Comparison of ENCODE assay signal across 19 cellular contexts in the genomic region with DNA sequence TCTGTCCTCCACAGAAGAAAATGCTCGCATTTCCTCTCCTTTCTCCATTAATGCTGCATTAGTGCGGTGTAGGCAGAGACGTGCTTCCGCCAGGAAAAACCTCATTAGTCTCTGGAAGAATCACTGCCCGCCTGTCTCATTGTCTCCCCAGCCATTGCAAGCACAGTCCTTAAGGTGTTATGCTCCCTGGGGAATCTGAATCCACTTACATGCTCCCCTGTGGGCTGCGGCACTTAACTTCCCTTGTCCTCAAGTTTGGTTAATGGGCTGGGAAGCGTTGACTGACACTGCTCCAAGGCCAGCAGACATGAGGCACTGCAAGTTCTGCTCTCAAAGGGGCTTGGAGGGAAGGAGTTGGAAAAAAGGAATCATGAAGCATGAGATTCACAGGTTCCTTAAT. TPM values are rescaled to one million over a fixed set of nuclear protein-coding genes. Genes with fewer than 3 reads are reported as not detected.
A peak's percentile ranks its signal among the peaks of the same experiment; 100 is the strongest.
DNase-seq lines count a peak whose midpoint lies in the region; ATAC-seq and TF ChIP-seq lines count a peak whose summit lies in the region.
"Had no signal": no experiment of that assay in that cellular context is flagged by ENCODE, and none has a peak within 500 bp of the region (broad histone marks: within the 10 kb centered on the region; RNA-seq: fewer than 3 reads in every experiment).

No MANE protein-coding gene starts in this region.

- H3K27ac Mint-ChIP-seq in nephron progenitor cell = no peak overlapping the region

- H3K9me3 ChIP-seq in A673 (ENCODE audit: low read depth, low read length, poor library complexity, severe bottlenecking) = no peaks in the 10 kb centered on the region
- no peaks in the 10 kb centered on the region for H3K9me3 ChIP-seq in HUES6 (ENCODE audit: control insufficient read depth, insufficient read depth, low read depth, low read length)
- no peaks in the 10 kb centered on the region for H3K9me3 ChIP-seq in NT2/D1 (ENCODE audit: insufficient read depth, low read length)
- H3K9me3 ChIP-seq in right atrium auricular region = no peaks in the 10 kb centered on the region
- H3K9me3 ChIP-seq: A549, MG63 had no signal

- intact Hi-C loops in A673 (cut with micrococcal nuclease; ENCODE audit: unreplicated experiment) = no loop called here
- intact Hi-C loops in lower leg skin (cut with DNase I; ENCODE audit: low total_unique reads) = no loop called here

- H3K36me3 ChIP-seq in A673 (ENCODE audit: insufficient read depth, low read length, poor library complexity, severe bottlenecking) = no peaks in the 10 kb centered on the region
- H3K36me3 ChIP-seq in HUES6 (ENCODE audit: control insufficient read depth, insufficient read depth, low read length) = peaks cover 9% of the 10 kb centered on the region
- H3K36me3 ChIP-seq in NT2/D1 (ENCODE audit: insufficient read depth, insufficient read length, low read length) = peaks cover 8% of the 10 kb centered on the region
- peaks cover 3% of the 10 kb centered on the region for H3K36me3 ChIP-seq in right atrium auricular region

- CTCF ChIA-PET in A673 (lab: Charles Lee) = no interaction called here

- 87 to 94% methylated on average over 7 of the region's 7 CpGs for WGBS in lower leg skin, 2 donors

- no peak for TF ChIP-seq CTCF in A673 (conservative IDR thresholded peaks at IDR 0.05; ENCODE audit: low read depth, low read length)
- TF ChIP-seq CTCF in right atrium auricular region (IDR thresholded peaks at IDR 0.05) = no peak
- TF ChIP-seq CTCF in lower leg skin (IDR thresholded peaks at IDR 0.05) = no peak
- no peak for TF ChIP-seq CTCF in nephron progenitor cell (IDR thresholded peaks at IDR 0.05)

- H3K27me3 ChIP-seq in A673 (replicated peaks; ENCODE audit: insufficient read depth, low read depth, low read length, poor library complexity) (no peaks in the 10 kb centered on the region), HUES6 (ENCODE audit: control insufficient read depth, insufficient read depth, low read length) (no peaks in the 10 kb centered on the region), NT2/D1 (ENCODE audit: insufficient read depth, insufficient read length) (no peaks in the 10 kb centered on the region), right atrium auricular region (no peaks in the 10 kb centered on the region)
- H3K27me3 ChIP-seq: MG63 had no signal

- H3K4me3 Mint-ChIP-seq in nephron progenitor cell = no peak overlapping the region
- H3K4me3 Mint-ChIP-seq: CD14-positive monocyte had no signal

- H3K27me3 Mint-ChIP-seq in nephron progenitor cell (ENCODE audit: low read depth, poor library complexity) = no peaks in the 10 kb centered on the region

- no peaks in the 10 kb centered on the region for H3K9me3 Mint-ChIP-seq in nephron progenitor cell

- no peak overlapping the region for H3K27ac ChIP-seq in A673 (ENCODE audit: low read depth, low read length, poor library complexity, severe bottlenecking)
- no peak overlapping the region; the same call in 1 of the 2 replicates for H3K27ac ChIP-seq in HUES6 (ENCODE audit: low read depth, low read length)
- H3K27ac ChIP-seq in right atrium auricular region = no peak overlapping the region
- H3K27ac ChIP-seq: A549, GM23248 had no signal

- H3K4me1 Mint-ChIP-seq in nephron progenitor cell = peaks cover 56% of the 10 kb centered on the region
- H3K4me1 Mint-ChIP-seq: CD14-positive monocyte had no signal

- DNase-seq in A673 (ENCODE audit: low spot score) (peak; percentile 71), NT2/D1 (ENCODE audit: low read depth, low spot score) (peak; percentile 25), iPS-NIHi7 (ENCODE audit: extremely low spot score) (peak; percentile 39), right atrium auricular region (ENCODE audit: low spot score) (no peak), lower leg skin (ENCODE audit: low spot score in 2 of 2) (no peak), nephron progenitor cell (no peak)
- DNase-seq: COR-L47, GM23248, MG63, NCI-H1105, NCI-H2029, NCI-H226, NCI-H526 treated with DMSO at 0.1 percent for 48 hours, SHP77 had no signal

- no peak for TF ChIP-seq POLR2A in lower leg skin (IDR thresholded peaks at IDR 0.05)

- POLR2A ChIA-PET in A673 (lab: Charles Lee; ENCODE audit: low non-redundant PET) = no interaction called here

- H3K36me3 Mint-ChIP-seq in nephron progenitor cell (ENCODE audit: low read depth) = peaks cover 33% of the 10 kb centered on the region

- H3K4me3 ChIP-seq in A673 (ENCODE audit: low read depth, low read length, poor library complexity, severe bottlenecking) (no peak overlapping the region), HUES6 (ENCODE audit: low read depth, low read length) (no peak overlapping the region), NT2/D1 (ENCODE audit: insufficient read length, low read depth) (no peak overlapping the region), right atrium auricular region (no peak overlapping the region), lower leg skin (ENCODE audit: low read depth, poor library complexity, severe bottlenecking) (no peak overlapping the region)
- H3K4me3 ChIP-seq: A549, GM23248, MG63 had no signal

- no TSS peak for BruUV-seq in A673 (replicated peaks; lab: Mats Ljungman, UMichigan)

- H3K4me1 ChIP-seq in A673 (ENCODE audit: insufficient read depth, low read length, poor library complexity, severe bottlenecking) (peaks cover 6% of the 10 kb centered on the region), HUES6 (ENCODE audit: control insufficient read depth, insufficient read depth, low read length) (peaks cover 19% of the 10 kb centered on the region; the same call in 1 of the 2 replicates), NT2/D1 (ENCODE audit: insufficient read depth, insufficient read length) (no peaks in the 10 kb centered on the region), right atrium auricular region (no peaks in the 10 kb centered on the region)
- H3K4me1 ChIP-seq: A549 had no signal

- peak overlapping the region; percentile 21 for H3K9ac ChIP-seq in HUES6 (ENCODE audit: low read length)
- H3K9ac ChIP-seq in NT2/D1 (ENCODE audit: insufficient read length, low read depth) = no peak overlapping the region
- H3K9ac ChIP-seq: GM23248 had no signal

- no peak for ATAC-seq in HG02763 (IDR thresholded peaks at IDR 0.05; ENCODE audit: unreplicated experiment)
- ATAC-seq: A549, SK-N-SH treated with all-trans-retinoic acid at 6 μM for 48 hours had no signal

RNA-seq across cellular contexts. Expression of a gene that starts 41.6 kb away (rescaled TPM):
- total RNA-seq in A673 (2021) = 324 and 333 TPM in 2 replicates
- total RNA-seq in right atrium auricular region = 10 to 100 TPM; 45.8 to 66.6 TPM
- total RNA-seq in lower leg skin = 10 to 100 TPM; 29.3 to 40.4 (median 38.9) TPM

Comparison
In these comparisons a context has a peak if more than half of its experiments do, and no peak if none do; other contexts are left out.
1. DNase-seq: peak in A673 (single experiment), NT2/D1 (single experiment) and iPS-NIHi7 (single experiment); none in right atrium auricular region (single experiment), lower leg skin (0 of 2) and nephron progenitor cell (single experiment).